In the genomic region with DNA sequence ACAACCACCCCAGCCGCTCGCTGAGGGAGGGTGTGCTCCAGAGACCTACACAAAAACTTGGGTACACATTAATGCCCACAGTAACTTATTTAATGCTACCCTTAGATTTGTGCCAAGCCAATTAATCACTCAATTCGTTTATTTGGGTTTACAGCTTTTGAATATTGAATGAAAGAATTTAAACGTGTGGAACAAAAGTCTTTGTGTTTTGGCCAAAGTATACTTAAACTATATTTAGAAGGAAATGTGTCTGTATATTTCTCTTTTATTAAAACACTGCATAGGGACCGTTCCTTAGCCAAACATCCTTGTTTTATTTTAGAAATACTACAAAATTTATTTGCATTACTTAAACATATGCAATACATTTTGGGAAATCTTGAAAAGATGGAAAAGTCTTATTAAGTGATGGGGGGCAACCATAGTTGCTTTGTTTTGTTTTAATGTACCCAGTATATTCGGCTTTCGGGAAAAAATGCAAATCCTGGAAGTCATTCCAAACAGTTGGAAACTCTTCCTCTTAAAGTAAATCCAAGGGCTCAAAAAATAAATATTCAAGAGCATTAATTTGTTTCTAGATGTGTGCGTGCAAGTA, we compare ENCODE assay signal across 12 cellular contexts. TPM values are rescaled to one million over a fixed set of nuclear protein-coding genes. Genes with fewer than 3 reads are reported as not detected.
DNase-seq lines count a peak whose midpoint lies in the region; ATAC-seq and TF ChIP-seq lines count a peak whose summit lies in the region.
"Had no signal": no experiment of that assay in that cellular context is flagged by ENCODE, and none has a peak within 500 bp of the region (broad histone marks: within the 10 kb centered on the region; RNA-seq: fewer than 3 reads in every experiment).

No MANE protein-coding gene starts in this region.

- H3K4me1 ChIP-seq in Caco-2 (peaks cover 62% of the 10 kb centered on the region), SJCRH30 (peaks cover 38% of the 10 kb centered on the region), sigmoid colon (peaks cover 0 to 99% (median 79%) of the 10 kb centered on the region in 4 donors)

- H3K4me1 Mint-ChIP-seq in Caco-2 (ENCODE audit: low read depth, unreplicated experiment): peaks cover 57% of the 10 kb centered on the region
- H3K4me1 Mint-ChIP-seq: CD4-positive, CD25-positive, alpha-beta regulatory T cell had no signal

- BruUV-seq in Caco-2 (replicated peaks; lab: Mats Ljungman, UMichigan): no TSS peak

- intact Hi-C loops in Caco-2 (cut with micrococcal nuclease; ENCODE audit: unreplicated experiment): no loop called here
- intact Hi-C loops in sigmoid colon (cut with DNase I): no loop called here

- peak overlapping the region; percentile 60 for H3K27ac ChIP-seq in SJCRH30
- H3K27ac ChIP-seq in sigmoid colon: peak overlapping the region; percentile 58 to 93 (median 82)

- no peaks in the 10 kb centered on the region for H3K36me3 ChIP-seq in Caco-2 (ENCODE audit: control insufficient read depth, insufficient read depth, low read length)
- H3K36me3 ChIP-seq in SJCRH30: no peaks in the 10 kb centered on the region
- no peaks in the 10 kb centered on the region for H3K36me3 ChIP-seq in sigmoid colon

- H3K4me3 Mint-ChIP-seq in Caco-2 (ENCODE audit: unreplicated experiment): peak overlapping the region; percentile 60
- H3K4me3 Mint-ChIP-seq: activated naive CD8-positive, alpha-beta T cell; CD4-positive, CD25-positive, alpha-beta regulatory T cell had no signal

- no peaks in the 10 kb centered on the region for H3K9me3 ChIP-seq in Caco-2
- no peaks in the 10 kb centered on the region for H3K9me3 ChIP-seq in SJCRH30 (replicated peaks)
- no peaks in the 10 kb centered on the region for H3K9me3 ChIP-seq in sigmoid colon

- H3K27ac Mint-ChIP-seq in Caco-2 (ENCODE audit: unreplicated experiment): peak overlapping the region; percentile 78
- H3K27ac Mint-ChIP-seq: activated naive CD8-positive, alpha-beta T cell; CD4-positive, CD25-positive, alpha-beta regulatory T cell had no signal

- TF ChIP-seq CTCF in Caco-2 (IDR thresholded peaks at IDR 0.05; ENCODE audit: insufficient read depth in 1 of 2, low read depth in 1 of 2, low read length in 1 of 2, severe bottlenecking in 1 of 2, unreplicated experiment in 1 of 2): no peak
- no peak for TF ChIP-seq CTCF in fibroblast of villous mesenchyme (IDR thresholded peaks at IDR 0.05; ENCODE audit: insufficient read depth, low read depth, low read length)
- TF ChIP-seq CTCF in sigmoid colon (IDR thresholded peaks at IDR 0.05): no peak

- WGBS in sigmoid colon, 2 donors: 35 to 64% methylated on average over 8 of the region's 8 CpGs

- no peaks in the 10 kb centered on the region for H3K9me3 Mint-ChIP-seq in Caco-2 (ENCODE audit: unreplicated experiment)

- POLR2A ChIA-PET in Caco-2 (lab: Charles Lee): interaction anchor here (1.5 kb wide), 1 partner anchor 14 kb away, joined by 4 read pairs; no protein-coding TSS in a partner anchor

- DNase-seq in Caco-2 (no peak), SJCRH30 (no peak), fibroblast of villous mesenchyme (ENCODE audit: low read depth) (no peak), sigmoid colon (no peak), UCSD-AML1 (lab: John Stamatoyannopoulos, UW; ENCODE audit: unreplicated experiment) (no peak), NCI-H345 (lab: John Stamatoyannopoulos, UW) (no peak)
- DNase-seq in stimulated activated CD4-positive, alpha-beta T cell treated with anti-CD3 and anti-CD28 coated beads, Interleukin-15, amount 100 ng/mL, for 24 hours: no peak
- DNase-seq: activated CD4-positive, alpha-beta T cell treated with anti-CD3 and anti-CD28 coated beads, Interleukin-2, amount 50 U/mL, for 1 hour; CD4-positive, CD25-positive, alpha-beta regulatory T cell had no signal

- no peaks in the 10 kb centered on the region for H3K36me3 Mint-ChIP-seq in Caco-2 (ENCODE audit: insufficient read depth, unreplicated experiment)
- H3K36me3 Mint-ChIP-seq: activated naive CD8-positive, alpha-beta T cell; CD4-positive, CD25-positive, alpha-beta regulatory T cell had no signal

- TF ChIP-seq EP300 in sigmoid colon (IDR thresholded peaks at IDR 0.05): no peak

- ATAC-seq in HG03039 (IDR thresholded peaks at IDR 0.05; ENCODE audit: unreplicated experiment): no peak
- ATAC-seq: HepG2 had no signal

- TF ChIP-seq POLR2A in sigmoid colon (IDR thresholded peaks at IDR 0.05): no peak

- CTCF ChIA-PET in Caco-2 (lab: Charles Lee): interaction anchor here (0.6 kb wide), 1 partner anchor 152 kb away, joined by 4 read pairs; no protein-coding TSS in a partner anchor

- H3K27me3 ChIP-seq in Caco-2 (replicated peaks; ENCODE audit: control insufficient read depth, insufficient read depth, low read length) (no peaks in the 10 kb centered on the region), SJCRH30 (no peaks in the 10 kb centered on the region), sigmoid colon (no peaks in the 10 kb centered on the region)

- H3K4me3 ChIP-seq in Caco-2 (ENCODE audit: low read depth, low read length) (no peak overlapping the region), SJCRH30 (no peak overlapping the region), fibroblast of villous mesenchyme (ENCODE audit: low read depth, low read length) (peak overlapping the region; percentile 42), sigmoid colon (peak overlapping the region; percentile 6 to 42 (median 38))

- no peaks in the 10 kb centered on the region for H3K27me3 Mint-ChIP-seq in Caco-2 (ENCODE audit: insufficient read depth, unreplicated experiment)

RNA-seq across cellular contexts. Expression of a gene that starts 11.8 kb away (rescaled TPM):
- 17.5 and 24.0 TPM in 2 replicates for total RNA-seq in Caco-2 (2022)
- total RNA-seq in SJCRH30 (2014; rRNA removed; shearing (Covaris generic)): 10.9 and 12.6 TPM in 2 replicates
- 2.6 and 8.4 TPM in 2 replicates for total RNA-seq in fibroblast of villous mesenchyme
- 10 to 100 TPM; 17.9 to 30.7 (median 24.0) TPM for total RNA-seq in sigmoid colon
- polyA plus RNA-seq in sigmoid colon: 1 to 10 TPM; 5.1 to 9.4 (median 6.6) TPM
- polyA plus RNA-seq: CD4-positive, CD25-positive, alpha-beta regulatory T cell had no signal

Comparison
In these comparisons a context has a peak if more than half of its experiments do, and no peak if none do; other contexts are left out.
1. H3K4me3 ChIP-seq: peak in fibroblast of villous mesenchyme (single experiment) and sigmoid colon (4 of 4); none in Caco-2 (single experiment) and SJCRH30 (single experiment).